In the genomic region with DNA sequence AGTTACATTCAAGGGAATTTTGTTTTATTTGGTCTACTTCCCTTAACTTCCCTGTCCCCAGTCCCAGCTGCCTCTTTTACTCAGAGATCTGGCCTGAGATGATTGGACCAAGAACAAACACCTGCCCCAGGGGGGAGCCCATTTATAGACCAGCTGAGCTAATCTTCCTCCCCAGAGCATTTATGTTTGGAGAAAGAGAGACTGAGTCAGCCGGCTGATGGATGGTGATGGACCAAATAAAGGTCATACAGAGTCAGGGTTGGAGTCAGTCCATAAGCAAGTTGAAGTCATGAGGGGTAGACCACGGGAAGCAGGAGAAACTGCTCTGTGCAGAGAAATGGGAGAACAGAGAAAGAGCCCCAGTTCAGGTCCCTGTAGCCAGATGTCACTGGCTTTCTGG, we compare ENCODE assay signal across 14 cellular contexts.
DNase-seq lines count a peak whose midpoint lies in the region; ATAC-seq and TF ChIP-seq lines count a peak whose summit lies in the region.
"Had no signal": no experiment of that assay in that cellular context is flagged by ENCODE, and none has a peak within 500 bp of the region (broad histone marks: within the 10 kb centered on the region; RNA-seq: fewer than 3 reads in every experiment).

No MANE protein-coding gene starts in this region.

- peak; percentile 30 for ATAC-seq in aorta (ENCODE audit: low FRiP score)
- ATAC-seq in left ventricle myocardium superior = no peak
- ATAC-seq: HepG2 had no signal

- DNase-seq in LHCN-M2 (ENCODE audit: low read depth) (peak; percentile 74), astrocyte of the spinal cord (ENCODE audit: low read depth, low spot score) (peak; percentile 57), myocyte (ENCODE audit: low read depth) (peak; percentile 89), aorta (peak in 1 of 2 donors; percentile 44), left ventricle myocardium superior (no peak), ACHN (no peak), esophagus squamous epithelium (lab: John Stamatoyannopoulos, UW) (no peak)
- DNase-seq: BE2C; Caco-2; CD4-positive, alpha-beta T cell; GM23248 had no signal

- intact Hi-C loops in aorta (cut with DNase I) = no loop called here
- intact Hi-C loops in left ventricle myocardium superior (cut with micrococcal nuclease) = no loop called here
- intact Hi-C loops in esophagus squamous epithelium (cut with DNase I) = no loop called here

- H3K4me3 ChIP-seq in astrocyte of the spinal cord (ENCODE audit: low read depth, low read length) = no peak overlapping the region
- no peak overlapping the region for H3K4me3 ChIP-seq in aorta (ENCODE audit: low read length in 2 of 2)
- H3K4me3 ChIP-seq in esophagus squamous epithelium = no peak overlapping the region
- H3K4me3 ChIP-seq: GM23248, HAP-1 had no signal

- H3K9me3 ChIP-seq in aorta (ENCODE audit: control insufficient read depth, low read length) (no peaks in the 10 kb centered on the region), esophagus squamous epithelium (no peaks in the 10 kb centered on the region)
- H3K9me3 ChIP-seq: BE2C, Caco-2, HAP-1 had no signal

- H3K27ac ChIP-seq in aorta (ENCODE audit: low read depth in 1 of 2, low read length in 2 of 2) = no peak overlapping the region
- H3K27ac ChIP-seq in esophagus squamous epithelium = no peak overlapping the region
- H3K27ac ChIP-seq: C4-2B, GM23248 had no signal

- peaks cover 0 to 2% of the 10 kb centered on the region in 2 donors for H3K4me1 ChIP-seq in aorta (ENCODE audit: control insufficient read depth in 1 of 2, insufficient read depth in 2 of 2, low read length in 2 of 2)
- H3K4me1 ChIP-seq in esophagus squamous epithelium = no peaks in the 10 kb centered on the region
- H3K4me1 ChIP-seq: BE2C, Caco-2, HAP-1 had no signal

- TF ChIP-seq POLR2A in esophagus squamous epithelium (IDR thresholded peaks at IDR 0.05) = no peak

- H3K36me3 ChIP-seq in aorta (ENCODE audit: control insufficient read depth in 1 of 2, insufficient read depth in 2 of 2, low read length in 1 of 2) (no peaks in the 10 kb centered on the region), esophagus squamous epithelium (no peaks in the 10 kb centered on the region)
- H3K36me3 ChIP-seq: BE2C, HAP-1 had no signal

- 9 to 11% methylated on average over 2 of the region's 2 CpGs for WGBS in aorta, 2 donors
- WGBS in esophagus squamous epithelium, 2 donors = 48 to 77% methylated on average over 2 of the region's 2 CpGs

- TF ChIP-seq CTCF in astrocyte of the spinal cord (IDR thresholded peaks at IDR 0.05; ENCODE audit: low read depth, low read length) (no peak), esophagus squamous epithelium (IDR thresholded peaks at IDR 0.05) (no peak)

- H3K27me3 ChIP-seq in aorta (ENCODE audit: control insufficient read depth in 1 of 2, insufficient read depth in 2 of 2, low read length in 1 of 2) (peaks cover 0 to 1% of the 10 kb centered on the region in 2 donors), esophagus squamous epithelium (peaks cover 0 to 7% (median 0%) of the 10 kb centered on the region in 4 donors)

- in situ Hi-C loops in astrocyte of the spinal cord (cut with HindIII; ENCODE audit: low sequenced_read_pairs) (no loop called here), ACHN (cut with HindIII; ENCODE audit: low pct_ligation_motif_present, low pct_unique_long_range_greater_than_20kb, low sequenced_read_pairs) (no loop called here)

Comparison
In these comparisons a context has a peak if more than half of its experiments do, and no peak if none do; other contexts are left out.
1. DNase-seq: peak in LHCN-M2 (single experiment), astrocyte of the spinal cord (single experiment) and myocyte (single experiment); none in left ventricle myocardium superior (single experiment), ACHN (single experiment) and esophagus squamous epithelium (single experiment).